ENCODE assay signal across 10 cellular contexts in genomic region chr4:151540728-151541437, GRCh38.
DNase-seq lines count a peak whose midpoint lies in the region; ATAC-seq and TF ChIP-seq lines count a peak whose summit lies in the region.
"Had no signal": no experiment of that assay in that cellular context is flagged by ENCODE, and none has a peak within 500 bp of the region (broad histone marks: within the 10 kb centered on the region; RNA-seq: fewer than 3 reads in every experiment).

No MANE protein-coding gene starts in this region.

- H3K4me1 Mint-ChIP-seq in activated T-helper 2 cell treated with anti-CD3 and anti-CD28 coated beads, Interferon-gamma antibody, Interleukin-2, Interleukin-4, amounts not matched to agents 10 μg/mL and 5 μg/mL and 100 μg/mL, durations not matched to agents 14 hours and 24 hours and 36 hours (ENCODE audit: low read depth) = no peaks in the 10 kb centered on the region

- H3K27ac ChIP-seq in aorta (ENCODE audit: low read depth in 1 of 2, low read length in 2 of 2) = no peak overlapping the region

- no peak overlapping the region for H3K27ac Mint-ChIP-seq in activated T-helper 2 cell treated with anti-CD3 and anti-CD28 coated beads, Interferon-gamma antibody, Interleukin-2, Interleukin-4, amounts not matched to agents 10 μg/mL and 5 μg/mL and 100 μg/mL, durations not matched to agents 14 hours and 24 hours and 36 hours
- H3K27ac Mint-ChIP-seq: neural progenitor cell, T-helper 17 cell had no signal

- ATAC-seq in HG03045 (IDR thresholded peaks at IDR 0.05; ENCODE audit: unreplicated experiment) (no peak), aorta (ENCODE audit: low FRiP score) (no peak), HG02870 (IDR thresholded peaks at IDR 0.05; ENCODE audit: unreplicated experiment) (no peak)
- ATAC-seq: T-helper 17 cell had no signal

- no peaks in the 10 kb centered on the region for H3K9me3 Mint-ChIP-seq in activated T-helper 2 cell treated with anti-CD3 and anti-CD28 coated beads, Interferon-gamma antibody, Interleukin-2, Interleukin-4, amounts not matched to agents 10 μg/mL and 5 μg/mL and 100 μg/mL, durations not matched to agents 14 hours and 24 hours and 36 hours
- H3K9me3 Mint-ChIP-seq: neural progenitor cell had no signal

- H3K4me1 ChIP-seq in aorta (ENCODE audit: control insufficient read depth in 1 of 2, insufficient read depth in 2 of 2, low read length in 2 of 2) = no peaks in the 10 kb centered on the region

- DNase-seq in HEK293T (ENCODE audit: extremely low spot score) = peak; percentile 13
- peak; percentile 81 for DNase-seq in RPMI7951 (ENCODE audit: low read depth)
- DNase-seq in fibroblast of villous mesenchyme (ENCODE audit: low read depth) = peak; percentile 92
- DNase-seq in stromal cell of bone marrow (ENCODE audit: low read depth) = peak; percentile 70
- DNase-seq in aorta = no peak
- no peak for DNase-seq in activated T-helper 2 cell treated with anti-CD3 and anti-CD28 coated beads, Interferon-gamma antibody, Interleukin-2, Interleukin-4, amounts not matched to agents 10 μg/mL and 5 μg/mL and 100 μg/mL, durations not matched to agents 14 hours and 24 hours and 36 hours (ENCODE audit: low spot score)
- DNase-seq: T-helper 17 cell had no signal

- H3K9me3 ChIP-seq in aorta (ENCODE audit: control insufficient read depth, low read length) = peaks cover 1% of the 10 kb centered on the region

- no peak overlapping the region for H3K4me3 Mint-ChIP-seq in activated T-helper 2 cell treated with anti-CD3 and anti-CD28 coated beads, Interferon-gamma antibody, Interleukin-2, Interleukin-4, amounts not matched to agents 10 μg/mL and 5 μg/mL and 100 μg/mL, durations not matched to agents 14 hours and 24 hours and 36 hours (ENCODE audit: low read depth)
- H3K4me3 Mint-ChIP-seq: neural progenitor cell, T-helper 17 cell had no signal

- TF ChIP-seq CTCF in fibroblast of villous mesenchyme (IDR thresholded peaks at IDR 0.05; ENCODE audit: insufficient read depth, low read depth, low read length) = no peak

- CTCF ChIA-PET in HEK293T (lab: Yijun Ruan, JAX) = interaction anchor here (0.7 to 2.4 kb wide), 5 partner anchors 10 to 64 kb away, joined by 3 to 12 read pairs (median 6); no protein-coding TSS in a partner anchor

- no peaks in the 10 kb centered on the region for H3K36me3 Mint-ChIP-seq in activated T-helper 2 cell treated with anti-CD3 and anti-CD28 coated beads, Interferon-gamma antibody, Interleukin-2, Interleukin-4, amounts not matched to agents 10 μg/mL and 5 μg/mL and 100 μg/mL, durations not matched to agents 14 hours and 24 hours and 36 hours (ENCODE audit: low read depth)
- H3K36me3 Mint-ChIP-seq: neural progenitor cell had no signal

- H3K4me3 ChIP-seq in fibroblast of villous mesenchyme (ENCODE audit: low read depth, low read length) (no peak overlapping the region), aorta (ENCODE audit: low read length in 2 of 2) (no peak overlapping the region)
- H3K4me3 ChIP-seq: neural progenitor cell had no signal

- intact Hi-C loops in aorta (cut with DNase I) = no loop called here
- intact Hi-C loops in activated T-helper 2 cell treated with anti-CD3 and anti-CD28 coated beads, Interferon-gamma antibody, Interleukin-2, Interleukin-4, amounts not matched to agents 10 μg/mL and 5 μg/mL and 100 μg/mL, durations not matched to agents 14 hours and 24 hours and 36 hours (cut with micrococcal nuclease) = no loop called here

- H3K36me3 ChIP-seq in aorta (ENCODE audit: control insufficient read depth in 1 of 2, insufficient read depth in 2 of 2, low read length in 1 of 2) = no peaks in the 10 kb centered on the region
- H3K36me3 ChIP-seq: neural progenitor cell had no signal

- H3K27me3 ChIP-seq in aorta (ENCODE audit: control insufficient read depth in 1 of 2, insufficient read depth in 2 of 2, low read length in 1 of 2) = no peaks in the 10 kb centered on the region
- H3K27me3 ChIP-seq: neural progenitor cell had no signal

- peaks cover 2% of the 10 kb centered on the region for H3K27me3 Mint-ChIP-seq in activated T-helper 2 cell treated with anti-CD3 and anti-CD28 coated beads, Interferon-gamma antibody, Interleukin-2, Interleukin-4, amounts not matched to agents 10 μg/mL and 5 μg/mL and 100 μg/mL, durations not matched to agents 14 hours and 24 hours and 36 hours (ENCODE audit: low read depth)

- WGBS in aorta, 2 donors = 14 to 15% methylated on average over 3 of the region's 3 CpGs

- POLR2A ChIA-PET in HEK293T (lab: Yijun Ruan, JAX) = interaction anchor here (1.2 kb wide), 1 partner anchor 28 kb away, joined by 3 read pairs; no protein-coding TSS in a partner anchor

TF ChIP-seq in HEK293T, 16 proteins besides CTCF, POLR2A, EP300 and RAD21:
- TF ChIP-seq HDGF (IDR thresholded peaks at IDR 0.05; ENCODE audit: borderline replicate concordance) = no peak
- TF ChIP-seq FOXM1 (IDR thresholded peaks at IDR 0.05; ENCODE audit: borderline replicate concordance) = no peak
- TF ChIP-seq SUZ12 (IDR thresholded peaks at IDR 0.05) = no peak
- TF ChIP-seq TARDBP (IDR thresholded peaks at IDR 0.05) = no peak
- TF ChIP-seq FOXK2 (IDR thresholded peaks at IDR 0.05) = no peak
- TF ChIP-seq ARNT (IDR thresholded peaks at IDR 0.05) = no peak
- TF ChIP-seq ELF4 (IDR thresholded peaks at IDR 0.05) = no peak
- TF ChIP-seq CTBP1 (IDR thresholded peaks at IDR 0.05; ENCODE audit: borderline replicate concordance) = no peak
- no peak for TF ChIP-seq L3MBTL2 (conservative IDR thresholded peaks at IDR 0.05)
- TF ChIP-seq BHLHE40 (IDR thresholded peaks at IDR 0.05; ENCODE audit: borderline replicate concordance) = no peak
- no peak for TF ChIP-seq FOXA1 (IDR thresholded peaks at IDR 0.05)
- TF ChIP-seq, protein P1, sequence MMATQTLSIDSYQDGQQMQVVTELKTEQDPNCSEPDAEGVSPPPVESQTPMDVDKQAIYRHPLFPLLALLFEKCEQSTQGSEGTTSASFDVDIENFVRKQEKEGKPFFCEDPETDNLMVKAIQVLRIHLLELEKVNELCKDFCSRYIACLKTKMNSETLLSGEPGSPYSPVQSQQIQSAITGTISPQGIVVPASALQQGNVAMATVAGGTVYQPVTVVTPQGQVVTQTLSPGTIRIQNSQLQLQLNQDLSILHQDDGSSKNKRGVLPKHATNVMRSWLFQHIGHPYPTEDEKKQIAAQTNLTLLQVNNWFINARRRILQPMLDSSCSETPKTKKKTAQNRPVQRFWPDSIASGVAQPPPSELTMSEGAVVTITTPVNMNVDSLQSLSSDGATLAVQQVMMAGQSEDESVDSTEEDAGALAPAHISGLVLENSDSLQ (IDR thresholded peaks at IDR 0.05) = no peak
- TF ChIP-seq LEF1 (IDR thresholded peaks at IDR 0.05; ENCODE audit: borderline replicate concordance) = no peak
- no peak for TF ChIP-seq NFRKB (IDR thresholded peaks at IDR 0.05)
- no peak for TF ChIP-seq ZNF384 (IDR thresholded peaks at IDR 0.05)
- TF ChIP-seq SP1 (IDR thresholded peaks at IDR 0.05) = no peak

Comparison
In these comparisons a context has a peak if more than half of its experiments do, and no peak if none do; other contexts are left out.
1. DNase-seq: peak in HEK293T (single experiment), RPMI7951 (single experiment), fibroblast of villous mesenchyme (single experiment) and stromal cell of bone marrow (single experiment); none in aorta (0 of 2) and activated T-helper 2 cell treated with anti-CD3 and anti-CD28 coated beads, Interferon-gamma antibody, Interleukin-2, Interleukin-4, amounts not matched to agents 10 μg/mL and 5 μg/mL and 100 μg/mL, durations not matched to agents 14 hours and 24 hours and 36 hours (single experiment).